ENCODE assay signal across 19 cellular contexts in the genomic region with DNA sequence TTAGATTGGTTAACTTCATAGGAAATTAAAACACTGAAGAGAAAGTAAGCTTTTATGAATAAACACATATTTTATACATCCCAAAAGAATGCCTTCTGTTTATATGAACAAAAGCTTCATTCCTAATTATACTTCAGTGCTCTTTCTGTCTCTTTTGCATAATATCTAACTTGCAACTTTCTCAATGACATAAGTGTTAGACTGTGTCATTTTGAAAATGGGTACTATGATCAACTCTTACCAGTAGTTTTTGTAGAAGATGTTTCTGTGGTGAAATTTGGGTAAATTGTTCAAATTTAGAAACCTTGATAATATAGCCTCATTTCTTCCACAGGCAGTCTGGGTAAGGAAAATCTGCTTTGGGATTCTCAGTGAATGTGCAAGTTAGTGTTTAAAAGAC.
DNase-seq lines count a peak whose midpoint lies in the region; ATAC-seq and TF ChIP-seq lines count a peak whose summit lies in the region.
"Had no signal": no experiment of that assay in that cellular context is flagged by ENCODE, and none has a peak within 500 bp of the region (broad histone marks: within the 10 kb centered on the region; RNA-seq: fewer than 3 reads in every experiment).

No MANE protein-coding gene starts in this region.

- DNase-seq in C1 segment of cervical spinal cord (lab: John Stamatoyannopoulos, UW): no peak
- no peak for DNase-seq in neural progenitor cell (ENCODE audit: low spot score)
- DNase-seq in SIG-M5 treated with dmso at 0.1 percent for 504 hours (lab: John Stamatoyannopoulos, UW; ENCODE audit: unreplicated experiment): no peak
- DNase-seq in posterior vena cava (ENCODE audit: low spot score): no peak
- DNase-seq: CD8-positive, alpha-beta T cell; DMS79 treated with DMSO at 0.1 percent for 48 hours; esophagus squamous epithelium; NCI-H1092 treated with DMSO at 0.1 percent for 48 hours; NCI-H2107; right lobe of liver; uterus had no signal

- no peak overlapping the region for H3K9ac ChIP-seq in neural progenitor cell

- no peaks in the 10 kb centered on the region for H3K4me1 ChIP-seq in neural progenitor cell
- H3K4me1 ChIP-seq: esophagus squamous epithelium, right lobe of liver, uterus had no signal

- peak; percentile 94 for ATAC-seq in GM18870 (IDR thresholded peaks at IDR 0.05; ENCODE audit: unreplicated experiment)
- ATAC-seq in GM21447 (IDR thresholded peaks at IDR 0.05; ENCODE audit: unreplicated experiment): peak; percentile 85
- ATAC-seq in HG02981 (IDR thresholded peaks at IDR 0.05; ENCODE audit: unreplicated experiment): peak; percentile 79
- ATAC-seq in HG03558 (IDR thresholded peaks at IDR 0.05; ENCODE audit: extremely low read depth, unreplicated experiment): peak; percentile 41
- ATAC-seq: activated CD4-positive, CD25-positive, alpha-beta regulatory T cell treated with anti-CD3 and anti-CD28 coated beads, Interleukin-2, amount 50 U/mL, for 24 hours; activated T-helper 17 cell treated with anti-CD3 and anti-CD28 coated beads, Interleukin-2, amount 50 U/mL, for 72 hours; CD8-positive, alpha-beta T cell; right lobe of liver had no signal

- H3K36me3 Mint-ChIP-seq in neural progenitor cell: no peaks in the 10 kb centered on the region
- H3K36me3 Mint-ChIP-seq: CD8-positive, alpha-beta T cell had no signal

- no peaks in the 10 kb centered on the region for H3K9me3 ChIP-seq in neural progenitor cell (ENCODE audit: low read depth)
- H3K9me3 ChIP-seq: esophagus squamous epithelium, right lobe of liver, uterus had no signal

- H3F3A ChIP-seq in neural progenitor cell (ENCODE audit: low read depth): no peaks in the 10 kb centered on the region

- H3K4me3 Mint-ChIP-seq in neural progenitor cell: no peak overlapping the region
- H3K4me3 Mint-ChIP-seq: activated T-helper 17 cell treated with anti-CD3 and anti-CD28 coated beads, Interleukin-2, amount 50 U/mL, for 72 hours; CD8-positive, alpha-beta T cell; stimulated activated naive CD8-positive, alpha-beta T cell treated with anti-CD3 and anti-CD28 coated beads, Interleukin-15, Interleukin-2, amounts not matched to agents 100 ng/mL and 50 ng/mL, for 24 hours had no signal

- intact Hi-C loops in posterior vena cava (cut with DNase I): no loop called here

- no peaks in the 10 kb centered on the region for H3K36me3 ChIP-seq in neural progenitor cell
- H3K36me3 ChIP-seq: esophagus squamous epithelium, right lobe of liver, uterus had no signal

- no peak overlapping the region for H3K4me2 ChIP-seq in neural progenitor cell

- H3K9me3 Mint-ChIP-seq in neural progenitor cell: no peaks in the 10 kb centered on the region
- H3K9me3 Mint-ChIP-seq: stimulated activated naive CD8-positive, alpha-beta T cell treated with anti-CD3 and anti-CD28 coated beads, Interleukin-15, Interleukin-2, amounts not matched to agents 100 ng/mL and 50 ng/mL, for 24 hours had no signal

- H3K27ac Mint-ChIP-seq in neural progenitor cell: no peak overlapping the region
- H3K27ac Mint-ChIP-seq: activated T-helper 17 cell treated with anti-CD3 and anti-CD28 coated beads, Interleukin-2, amount 50 U/mL, for 72 hours; CD8-positive, alpha-beta T cell; stimulated activated naive CD8-positive, alpha-beta T cell treated with anti-CD3 and anti-CD28 coated beads, Interleukin-15, Interleukin-2, amounts not matched to agents 100 ng/mL and 50 ng/mL, for 24 hours had no signal

- no peak overlapping the region for H3K4me3 ChIP-seq in neural progenitor cell
- H3K4me3 ChIP-seq: esophagus squamous epithelium, right lobe of liver, SK-N-MC, uterus had no signal

- H4K20me1 ChIP-seq in neural progenitor cell (ENCODE audit: low read depth): no peaks in the 10 kb centered on the region

- no peak for TF ChIP-seq CTCF in neural progenitor cell (IDR thresholded peaks at IDR 0.05)

- H3K27me3 ChIP-seq in neural progenitor cell: no peaks in the 10 kb centered on the region
- H3K27me3 ChIP-seq: esophagus squamous epithelium, right lobe of liver, uterus had no signal

- H3K4me1 Mint-ChIP-seq in neural progenitor cell: no peaks in the 10 kb centered on the region
- H3K4me1 Mint-ChIP-seq: activated T-helper 17 cell treated with anti-CD3 and anti-CD28 coated beads, Interleukin-2, amount 50 U/mL, for 72 hours had no signal

- no peak overlapping the region for H3K27ac ChIP-seq in neural progenitor cell
- H3K27ac ChIP-seq: esophagus squamous epithelium, right lobe of liver, SK-N-MC, uterus had no signal

- no peaks in the 10 kb centered on the region for H3K27me3 Mint-ChIP-seq in neural progenitor cell (ENCODE audit: insufficient read depth, low read depth)
- H3K27me3 Mint-ChIP-seq: activated T-helper 17 cell treated with anti-CD3 and anti-CD28 coated beads, Interleukin-2, amount 50 U/mL, for 72 hours; stimulated activated naive CD8-positive, alpha-beta T cell treated with anti-CD3 and anti-CD28 coated beads, Interleukin-15, Interleukin-2, amounts not matched to agents 100 ng/mL and 50 ng/mL, for 24 hours had no signal

- no peaks in the 10 kb centered on the region for H3K79me2 ChIP-seq in neural progenitor cell (ENCODE audit: low read depth)

- no peak overlapping the region for H2AFZ ChIP-seq in neural progenitor cell (replicated peaks)

Comparison
In these comparisons a context has a peak if more than half of its experiments do, and no peak if none do; other contexts are left out.
1. ATAC-seq: peak in every context shown above with its lines; median percentile 94 in GM18870; 85 in GM21447; 79 in HG02981; 41 in HG03558.